Comparison of ENCODE assay signal across 8 cellular contexts in genomic region chr5:55308254-55308836, GRCh38. TPM values are rescaled to one million over a fixed set of nuclear protein-coding genes. Genes with fewer than 3 reads are reported as not detected.
DNase-seq lines count a peak whose midpoint lies in the region; ATAC-seq and TF ChIP-seq lines count a peak whose summit lies in the region.

No MANE protein-coding gene starts in this region.

- H3K27me3 ChIP-seq in DOHH2 (ENCODE audit: control insufficient read depth, low read length) (no peaks in the 10 kb centered on the region), GM23248 (replicated peaks; ENCODE audit: insufficient read depth) (no peaks in the 10 kb centered on the region), uterus (no peaks in the 10 kb centered on the region)

- DNase-seq in GM23248 = peak; percentile 63
- DNase-seq in NOMO-1 treated with DMSO at 0.1 percent for 48 hours (lab: John Stamatoyannopoulos, UW; ENCODE audit: unreplicated experiment) = peak; percentile 45
- peak in 5 of 61 donors; percentile 1 to 49 (median 25) for DNase-seq in caudate nucleus (lab: John Stamatoyannopoulos, UW)
- peak; percentile 41 for DNase-seq in lung microvascular endothelial cell (ENCODE audit: low read depth in 2 of 2)
- no peak for DNase-seq in uterus
- no peak for DNase-seq in activated effector memory CD4-positive, alpha-beta T cell treated with Interleukin-2 at 50 U/mL for 16 hours

- H3K36me3 ChIP-seq in DOHH2 (ENCODE audit: control insufficient read depth, low read length) = peaks cover 60% of the 10 kb centered on the region
- no peaks in the 10 kb centered on the region; the same call in 1 of the 2 replicates for H3K36me3 ChIP-seq in GM23248 (ENCODE audit: low read depth)
- no peaks in the 10 kb centered on the region for H3K36me3 ChIP-seq in uterus

- peaks cover 99% of the 10 kb centered on the region for H3K79me2 ChIP-seq in DOHH2 (ENCODE audit: control insufficient read depth, low read length)
- H3K79me2 ChIP-seq in GM23248 (ENCODE audit: insufficient read depth) = peaks cover 94% of the 10 kb centered on the region

- H3K9me2 ChIP-seq in DOHH2 (replicated peaks; ENCODE audit: control insufficient read depth, low read length) (no peaks in the 10 kb centered on the region), GM23248 (ENCODE audit: insufficient read depth) (no peaks in the 10 kb centered on the region)

- no peak for ATAC-seq in GM18868 (IDR thresholded peaks at IDR 0.05; ENCODE audit: unreplicated experiment)

- peak overlapping the region; percentile 67 for H3K27ac ChIP-seq in DOHH2 (ENCODE audit: low read depth, low read length)
- peak overlapping the region; percentile 97 for H3K27ac ChIP-seq in GM23248
- H3K27ac ChIP-seq in caudate nucleus (ENCODE audit: low read depth, low read length) = peak overlapping the region; percentile 96
- H3K27ac ChIP-seq in uterus = peak overlapping the region; percentile 94

- H3K4me1 ChIP-seq in DOHH2 (ENCODE audit: control insufficient read depth, low read length) = peaks cover 46% of the 10 kb centered on the region
- H3K4me1 ChIP-seq in GM23248 (ENCODE audit: insufficient read depth) = peaks cover 47% of the 10 kb centered on the region
- peaks cover 0 to 15% of the 10 kb centered on the region in 2 donors for H3K4me1 ChIP-seq in uterus

- in situ Hi-C loops in GM23248 (cut with MboI) = no loop called here

- H3K4me2 ChIP-seq in DOHH2 (ENCODE audit: low read length) (peak overlapping the region; percentile 70), GM23248 (ENCODE audit: unreplicated experiment) (peak overlapping the region; percentile 99)

- H3K9me3 ChIP-seq in DOHH2 (ENCODE audit: control insufficient read depth, insufficient read depth, low read length) = no peaks in the 10 kb centered on the region
- H3K9me3 ChIP-seq in GM23248 (ENCODE audit: low read depth) = no peaks in the 10 kb centered on the region
- no peaks in the 10 kb centered on the region for H3K9me3 ChIP-seq in uterus

- intact Hi-C loops in uterus (cut with DNase I; ENCODE audit: low total_unique reads) = no loop called here

- H3K9ac ChIP-seq in GM23248 = peak overlapping the region; percentile 96

- H3K4me3 ChIP-seq in DOHH2 (ENCODE audit: low read length) (peak overlapping the region; percentile 94), GM23248 (peak overlapping the region; percentile 90), uterus (peak overlapping the region; percentile 64 to 78)

- WGBS in GM23248 (ENCODE audit: low coverage in 1 of 2, low lambda C conversion rate in 2 of 2, missing lambda C conversion rate in 2 of 2), 2 experiments = 0 to 1% methylated on average over 13 of the region's 13 CpGs

- peaks cover 8% of the 10 kb centered on the region; the same call in 1 of the 2 replicates for H4K20me1 ChIP-seq in DOHH2 (ENCODE audit: control insufficient read depth, insufficient read depth, low read depth, low read length)
- no peaks in the 10 kb centered on the region for H4K20me1 ChIP-seq in GM23248 (ENCODE audit: insufficient read depth)

- no peak for TF ChIP-seq POLR2A in uterus (IDR thresholded peaks at IDR 0.05)

- H3F3A ChIP-seq in DOHH2 (ENCODE audit: control insufficient read depth, insufficient read depth) (no peaks in the 10 kb centered on the region; the same call in 1 of the 2 replicates), GM23248 (ENCODE audit: insufficient read depth) (peaks cover 38% of the 10 kb centered on the region)

- TF ChIP-seq CTCF in DOHH2 (IDR thresholded peaks at IDR 0.05; ENCODE audit: low read depth, low read length, poor library complexity, severe bottlenecking) (peak; percentile 43), uterus (IDR thresholded peaks at IDR 0.05) (no peak)

- H2AFZ ChIP-seq in GM23248 = peak overlapping the region; percentile 94

RNA-seq across cellular contexts. Expression of gene MTREX, which starts 0.6 kb away (rescaled TPM):
- 41.4 and 57.0 TPM in 2 replicates for total RNA-seq in GM23248 (2014; rRNA removed; shearing (Covaris generic))
- 23.5 and 26.4 TPM in 2 replicates for polyA plus RNA-seq in GM23248 (2016; fragmentation: Nextera tagmentation; extraction: Ambion mirVana)
- 39.2 and 46.2 TPM in 2 replicates for total RNA-seq in lung microvascular endothelial cell
- total RNA-seq in uterus = 100 to 1,000 TPM in 1 of 4 donors, 10 to 100 TPM in 3; 30.0 to 138 (median 59.2) TPM

RNA-seq across cellular contexts. Expression of gene DHX29, which starts 0.9 kb away (rescaled TPM):
- 33.6 and 35.8 TPM in 2 replicates for total RNA-seq in GM23248 (2014; rRNA removed; shearing (Covaris generic))
- polyA plus RNA-seq in GM23248 (2016; fragmentation: Nextera tagmentation; extraction: Ambion mirVana) = 65.6 and 70.2 TPM in 2 replicates
- total RNA-seq in lung microvascular endothelial cell (15.5 and 16.5 TPM in 2 replicates), uterus (10 to 100 TPM; 22.0 to 44.4 (median 27.0) TPM)

Comparison
In these comparisons a context has a peak if more than half of its experiments do, and no peak if none do; other contexts are left out.
1. DNase-seq: peak in GM23248 (single experiment), NOMO-1 treated with DMSO at 0.1 percent for 48 hours (single experiment) and lung microvascular endothelial cell (2 of 2); none in uterus (0 of 2) and activated effector memory CD4-positive, alpha-beta T cell treated with Interleukin-2 at 50 U/mL for 16 hours (single experiment).
2. Peak in every context shown above with its lines, with median percentiles within 50 percentile points of each other: H3K27ac ChIP-seq and H3K4me3 ChIP-seq.